Comparison of ENCODE assay signal across 27 cellular contexts in genomic region chr1:89201489-89201794, GRCh38. TPM values are rescaled to one million over a fixed set of nuclear protein-coding genes. Genes with fewer than 3 reads are reported as not detected.
A peak's percentile ranks its signal among the peaks of the same experiment; 100 is the strongest.
DNase-seq lines count a peak whose midpoint lies in the region; ATAC-seq and TF ChIP-seq lines count a peak whose summit lies in the region.
"Had no signal": no experiment of that assay in that cellular context is flagged by ENCODE, and none has a peak within 500 bp of the region (broad histone marks: within the 10 kb centered on the region; RNA-seq: fewer than 3 reads in every experiment).

No MANE protein-coding gene starts in this region.

- POLR2A ChIA-PET in activated CD8-positive, alpha-beta T cell treated with anti-CD3 and anti-CD28 coated beads for 36 hours (lab: Charles Lee): no interaction called here
- POLR2A ChIA-PET in naive thymus-derived CD8-positive, alpha-beta T cell (lab: Charles Lee): no interaction called here

- CTCF ChIA-PET in activated CD8-positive, alpha-beta T cell treated with anti-CD3 and anti-CD28 coated beads for 36 hours (lab: Charles Lee): interaction anchor here (1.0 to 1.7 kb wide), 3 partner anchors 58 to 228 kb away, joined by 3 to 5 read pairs (median 5); no protein-coding TSS in a partner anchor

- peaks cover 36% of the 10 kb centered on the region for H3K36me3 Mint-ChIP-seq in T-helper 1 cell treated with Interleukin-12 subunit alpha and Interleukin-12 subunit beta and Interleukin-4 antibody, amounts not matched to agents 30 μg/mL and 1 μg/mL, for 36 hours (ENCODE audit: low read depth)
- H3K36me3 Mint-ChIP-seq in CD4-positive, CD25-positive, alpha-beta regulatory T cell: peaks cover 30% of the 10 kb centered on the region
- peaks cover 32% of the 10 kb centered on the region for H3K36me3 Mint-ChIP-seq in activated CD8-positive, alpha-beta T cell treated with anti-CD3 and anti-CD28 coated beads for 36 hours (ENCODE audit: low read depth)
- H3K36me3 Mint-ChIP-seq in naive thymus-derived CD8-positive, alpha-beta T cell: peaks cover 10 to 49% (median 19%) of the 10 kb centered on the region in 3 donors

- H3K4me3 Mint-ChIP-seq in T-helper 1 cell treated with Interleukin-12 subunit alpha and Interleukin-12 subunit beta and Interleukin-4 antibody, amounts not matched to agents 30 μg/mL and 1 μg/mL, for 36 hours: no peak overlapping the region
- H3K4me3 Mint-ChIP-seq in CD4-positive, CD25-positive, alpha-beta regulatory T cell: peak overlapping the region; percentile 49 to 97 (median 94)
- no peak overlapping the region for H3K4me3 Mint-ChIP-seq in activated CD8-positive, alpha-beta T cell treated with anti-CD3 and anti-CD28 coated beads for 36 hours
- peak overlapping the region in 9 of 10 donors; percentile 70 to 99 (median 96) for H3K4me3 Mint-ChIP-seq in naive thymus-derived CD8-positive, alpha-beta T cell
- H3K4me3 Mint-ChIP-seq: dendritic cell treated with granulocyte-macrophage colony-stimulating factor and Interleukin-4, amounts not matched to agents 40 ng/mL and 50 ng/mL, for 4 days; nephron; WTC11 had no signal

- no peak for TF ChIP-seq CTCF in activated CD8-positive, alpha-beta T cell treated with anti-CD3 and anti-CD28 coated beads for 36 hours (IDR thresholded peaks at IDR 0.05)

- H3K27me3 Mint-ChIP-seq in T-helper 1 cell treated with Interleukin-12 subunit alpha and Interleukin-12 subunit beta and Interleukin-4 antibody, amounts not matched to agents 30 μg/mL and 1 μg/mL, for 36 hours (ENCODE audit: low read depth): no peaks in the 10 kb centered on the region
- H3K27me3 Mint-ChIP-seq in CD4-positive, CD25-positive, alpha-beta regulatory T cell: peaks cover 5% of the 10 kb centered on the region
- no peaks in the 10 kb centered on the region for H3K27me3 Mint-ChIP-seq in activated CD8-positive, alpha-beta T cell treated with anti-CD3 and anti-CD28 coated beads for 36 hours
- H3K27me3 Mint-ChIP-seq in naive thymus-derived CD8-positive, alpha-beta T cell: no peaks in the 10 kb centered on the region

- peak overlapping the region; percentile 88 for H3K27ac Mint-ChIP-seq in T-helper 1 cell treated with Interleukin-12 subunit alpha and Interleukin-12 subunit beta and Interleukin-4 antibody, amounts not matched to agents 30 μg/mL and 1 μg/mL, for 36 hours
- H3K27ac Mint-ChIP-seq in CD4-positive, CD25-positive, alpha-beta regulatory T cell: peak overlapping the region; percentile 89 to 98 (median 97)
- peak overlapping the region; percentile 97 for H3K27ac Mint-ChIP-seq in activated CD8-positive, alpha-beta T cell treated with anti-CD3 and anti-CD28 coated beads for 36 hours
- H3K27ac Mint-ChIP-seq in naive thymus-derived CD8-positive, alpha-beta T cell: peak overlapping the region in 9 of 10 donors; percentile 80 to 100 (median 93)
- H3K27ac Mint-ChIP-seq: dendritic cell treated with granulocyte-macrophage colony-stimulating factor and Interleukin-4, amounts not matched to agents 40 ng/mL and 50 ng/mL, for 4 days; WTC11 had no signal

- no peak overlapping the region for H3K27ac ChIP-seq in CD4-positive, CD25-positive, alpha-beta regulatory T cell (ENCODE audit: insufficient read depth, low read length, poor library complexity, severe bottlenecking)
- H3K27ac ChIP-seq: breast epithelium, epithelial cell of prostate, hepatocyte, sigmoid colon had no signal

- intact Hi-C loops in activated CD8-positive, alpha-beta T cell treated with anti-CD3 and anti-CD28 coated beads for 36 hours (cut with micrococcal nuclease): no loop called here

- peaks cover 35% of the 10 kb centered on the region for H3K4me1 Mint-ChIP-seq in T-helper 1 cell treated with Interleukin-12 subunit alpha and Interleukin-12 subunit beta and Interleukin-4 antibody, amounts not matched to agents 30 μg/mL and 1 μg/mL, for 36 hours (ENCODE audit: low read depth)
- H3K4me1 Mint-ChIP-seq in CD4-positive, CD25-positive, alpha-beta regulatory T cell: peaks cover 31 to 55% (median 43%) of the 10 kb centered on the region in 4 donors
- peaks cover 52% of the 10 kb centered on the region for H3K4me1 Mint-ChIP-seq in activated CD8-positive, alpha-beta T cell treated with anti-CD3 and anti-CD28 coated beads for 36 hours (ENCODE audit: low read depth)
- peaks cover 13 to 53% (median 44%) of the 10 kb centered on the region in 4 donors for H3K4me1 Mint-ChIP-seq in naive thymus-derived CD8-positive, alpha-beta T cell

- no peak for ATAC-seq in CD4-positive, CD25-positive, alpha-beta regulatory T cell (ENCODE audit: low read depth in 2 of 2)
- ATAC-seq in activated CD8-positive, alpha-beta T cell treated with anti-CD3 and anti-CD28 coated beads for 36 hours: no peak
- ATAC-seq in naive thymus-derived CD8-positive, alpha-beta T cell: no peak
- ATAC-seq in GM21723 (IDR thresholded peaks at IDR 0.05; ENCODE audit: unreplicated experiment): no peak
- ATAC-seq: WTC11 had no signal

- H3K36me3 ChIP-seq in CD4-positive, CD25-positive, alpha-beta regulatory T cell (ENCODE audit: control insufficient read depth, insufficient read depth, low read length): peaks cover 16% of the 10 kb centered on the region
- H3K36me3 ChIP-seq: breast epithelium, sigmoid colon, stomach had no signal

- peaks cover 40% of the 10 kb centered on the region for H3K4me1 ChIP-seq in CD4-positive, CD25-positive, alpha-beta regulatory T cell (ENCODE audit: control insufficient read depth, insufficient read depth, low read length, poor library complexity, severe bottlenecking)
- H3K4me1 ChIP-seq: breast epithelium had no signal

- peak overlapping the region; percentile 99 for H3K4me3 ChIP-seq in CD4-positive, CD25-positive, alpha-beta regulatory T cell (ENCODE audit: low read depth, low read length)
- H3K4me3 ChIP-seq: breast epithelium, hepatocyte, sigmoid colon, stomach had no signal

- peaks cover 14 to 18% of the 10 kb centered on the region in 2 experiments for H3K9me3 ChIP-seq in CD4-positive, CD25-positive, alpha-beta regulatory T cell (ENCODE audit: control insufficient read depth in 2 of 2, low read length in 2 of 2)

- no peaks in the 10 kb centered on the region for H3K27me3 ChIP-seq in CD4-positive, CD25-positive, alpha-beta regulatory T cell (ENCODE audit: control insufficient read depth, insufficient read depth, low read length)
- H3K27me3 ChIP-seq: breast epithelium, hepatocyte, stomach had no signal

- peaks cover 23% of the 10 kb centered on the region for H3K9me3 Mint-ChIP-seq in T-helper 1 cell treated with Interleukin-12 subunit alpha and Interleukin-12 subunit beta and Interleukin-4 antibody, amounts not matched to agents 30 μg/mL and 1 μg/mL, for 36 hours
- peaks cover 0 to 17% (median 6%) of the 10 kb centered on the region in 7 donors for H3K9me3 Mint-ChIP-seq in CD4-positive, CD25-positive, alpha-beta regulatory T cell
- H3K9me3 Mint-ChIP-seq in activated CD8-positive, alpha-beta T cell treated with anti-CD3 and anti-CD28 coated beads for 36 hours: peaks cover 20% of the 10 kb centered on the region
- peaks cover 0 to 29% (median 12%) of the 10 kb centered on the region in 9 donors for H3K9me3 Mint-ChIP-seq in naive thymus-derived CD8-positive, alpha-beta T cell

- DNase-seq in T-helper 1 cell: no peak
- DNase-seq in CD4-positive, CD25-positive, alpha-beta regulatory T cell: no peak
- DNase-seq in activated CD8-positive, alpha-beta T cell treated with anti-CD3 and anti-CD28 coated beads for 36 hours: no peak
- DNase-seq in naive thymus-derived CD8-positive, alpha-beta T cell: no peak
- no peak for DNase-seq in medulla oblongata (ENCODE audit: extremely low spot score)
- DNase-seq in activated gamma-delta T cell (lab: John Stamatoyannopoulos, UW): no peak
- DNase-seq: 8988T; activated CD8-positive, alpha-beta memory T cell treated with anti-CD3 and anti-CD28 coated beads, Interleukin-2, amount 50 U/mL, for 4 hours; foreskin fibroblast; GF-D8; islet precursor cell; mammary epithelial cell; NCI-H1105 treated with DMSO at 0.1 percent for 48 hours; NCI-H2081 treated with DMSO at 0.1 percent for 48 hours; NCI-H510A treated with DMSO at 0.1 percent for 48 hours; sigmoid colon; stomach; trophoblast cell had no signal

RNA-seq across cellular contexts. Expression of gene GBP4, which starts 2.7 kb away (rescaled TPM):
- 64.4 TPM for total RNA-seq in CD4-positive, CD25-positive, alpha-beta regulatory T cell
- polyA plus RNA-seq in CD4-positive, CD25-positive, alpha-beta regulatory T cell: 10 to 100 TPM; 30.9 to 54.5 (median 36.3) TPM
- total RNA-seq in activated CD8-positive, alpha-beta T cell treated with anti-CD3 and anti-CD28 coated beads for 36 hours: 10 to 100 TPM; 34.2 to 38.3 TPM
- total RNA-seq in naive thymus-derived CD8-positive, alpha-beta T cell: 10 to 100 TPM; 23.1 to 27.2 TPM
- polyA plus RNA-seq in naive thymus-derived CD8-positive, alpha-beta T cell: 10 to 100 TPM; 32.3 to 37.5 (median 32.4) TPM
- total RNA-seq: mammary epithelial cell had no signal
- polyA plus RNA-seq: mammary epithelial cell had no signal

RNA-seq across cellular contexts. Expression of gene GBP7, which starts 25.6 kb away (rescaled TPM):
- total RNA-seq in CD4-positive, CD25-positive, alpha-beta regulatory T cell: 0.20 TPM
- polyA plus RNA-seq in CD4-positive, CD25-positive, alpha-beta regulatory T cell: under 1 TPM in 1 of 4 donors, not detected in 3; 0.11 TPM
- under 1 TPM; 0.11 to 0.20 TPM for total RNA-seq in activated CD8-positive, alpha-beta T cell treated with anti-CD3 and anti-CD28 coated beads for 36 hours
- total RNA-seq in naive thymus-derived CD8-positive, alpha-beta T cell: under 1 TPM in 1 of 2 experiments, not detected in 1; 0.14 TPM
- polyA plus RNA-seq in naive thymus-derived CD8-positive, alpha-beta T cell: not detected
- total RNA-seq: breast epithelium; mammary epithelial cell; sigmoid colon; stomach; T-helper 2 cell treated with Interferon-gamma antibody and Interleukin-4, amounts not matched to agents 100 ng/mL and 5 ng/mL, for 36 hours; WTC11 had no signal
- polyA plus RNA-seq: mammary epithelial cell, stomach had no signal

Comparison
In these comparisons a context has a peak if more than half of its experiments do, and no peak if none do; other contexts are left out.
1. H3K4me3 Mint-ChIP-seq: peak in CD4-positive, CD25-positive, alpha-beta regulatory T cell (4 of 4) and naive thymus-derived CD8-positive, alpha-beta T cell (9 of 10); none in T-helper 1 cell treated with Interleukin-12 subunit alpha and Interleukin-12 subunit beta and Interleukin-4 antibody, amounts not matched to agents 30 μg/mL and 1 μg/mL, for 36 hours (single experiment) and activated CD8-positive, alpha-beta T cell treated with anti-CD3 and anti-CD28 coated beads for 36 hours (single experiment).
2. Peak in every context shown above with its lines, with median percentiles within 50 percentile points of each other: H3K27ac Mint-ChIP-seq.